ENCODE assay signal across 21 cellular contexts in genomic region chr7:120825152-120825551, GRCh38. TPM values are rescaled to one million over a fixed set of nuclear protein-coding genes. Genes with fewer than 3 reads are reported as not detected.
"Had no signal": no experiment of that assay in that cellular context is flagged by ENCODE, and none has a peak within 500 bp of the region (broad histone marks: within the 10 kb centered on the region; RNA-seq: fewer than 3 reads in every experiment).

No MANE protein-coding gene starts in this region.

- H3K9me3 Mint-ChIP-seq: immature natural killer cell; stimulated activated naive CD8-positive, alpha-beta T cell treated with anti-CD3 and anti-CD28 coated beads, Interleukin-15, amount 100 ng/mL, for 72 hours had no signal

- H3K36me3 ChIP-seq: esophagus muscularis mucosa, lower lobe of right lung, pancreas, right lobe of liver, thyroid gland, vagina had no signal

- H3K9me3 ChIP-seq: esophagus muscularis mucosa, lower lobe of right lung, pancreas, right lobe of liver, thyroid gland, vagina had no signal

- H3K4me3 Mint-ChIP-seq: immature natural killer cell; naive thymus-derived CD8-positive, alpha-beta T cell; stimulated activated naive CD8-positive, alpha-beta T cell treated with anti-CD3 and anti-CD28 coated beads, Interleukin-15, amount 100 ng/mL, for 72 hours had no signal

- H3K27ac ChIP-seq: coronary artery, esophagus muscularis mucosa, lower lobe of right lung, pancreas, right lobe of liver, thyroid gland, vagina had no signal

- ATAC-seq: left ventricle myocardium superior; lower lobe of right lung; naive thymus-derived CD8-positive, alpha-beta T cell; stimulated activated naive CD8-positive, alpha-beta T cell treated with anti-CD3 and anti-CD28 coated beads, Interleukin-15, amount 100 ng/mL, for 72 hours had no signal

- H3K4me1 ChIP-seq: lower lobe of right lung, thyroid gland, vagina had no signal

- H3K4me1 Mint-ChIP-seq: immature natural killer cell; naive thymus-derived CD8-positive, alpha-beta T cell; stimulated activated naive CD8-positive, alpha-beta T cell treated with anti-CD3 and anti-CD28 coated beads, Interleukin-15, amount 100 ng/mL, for 72 hours had no signal

- H3K27ac Mint-ChIP-seq: immature natural killer cell; naive thymus-derived CD8-positive, alpha-beta T cell; stimulated activated naive CD8-positive, alpha-beta T cell treated with anti-CD3 and anti-CD28 coated beads, Interleukin-15, amount 100 ng/mL, for 72 hours had no signal

- DNase-seq: dermis blood vessel endothelial cell; effector memory CD4-positive, alpha-beta T cell; hypothalamus; immature natural killer cell; left ventricle myocardium superior; lower lobe of right lung; naive thymus-derived CD8-positive, alpha-beta T cell; occipital lobe; pancreas; right lobe of liver; small intestine; stimulated activated CD4-positive, alpha-beta T cell treated with anti-CD3 and anti-CD28 coated beads, Interleukin-15, amount 100 ng/mL, for 24 hours; stimulated activated CD4-positive, alpha-beta T cell treated with anti-CD3 and anti-CD28 coated beads, Interleukin-4, amount 100 ng/mL, for 1 hour; stimulated activated CD8-positive, alpha-beta memory T cell treated with anti-CD3 and anti-CD28 coated beads, Interleukin-4, amount 100 ng/mL, for 48 hours; stimulated activated naive CD4-positive, alpha-beta T cell; stimulated activated naive CD8-positive, alpha-beta T cell treated with anti-CD3 and anti-CD28 coated beads, Interleukin-15, amount 100 ng/mL, for 72 hours; thyroid gland; trophoblast cell had no signal

- H3K27me3 ChIP-seq: esophagus muscularis mucosa, pancreas, right lobe of liver, thyroid gland, vagina had no signal

- H3K36me3 Mint-ChIP-seq: immature natural killer cell; naive thymus-derived CD8-positive, alpha-beta T cell had no signal

- H3K4me3 ChIP-seq: coronary artery, esophagus muscularis mucosa, lower lobe of right lung, pancreas, right lobe of liver, thyroid gland, vagina had no signal

RNA-seq across cellular contexts. Expression of gene TSPAN12, which starts 32.8 kb away (rescaled TPM):
- total RNA-seq: naive thymus-derived CD8-positive, alpha-beta T cell had no signal
- polyA plus RNA-seq: immature natural killer cell; naive thymus-derived CD8-positive, alpha-beta T cell had no signal
